In genomic region chr3:47159153-47159552, GRCh38 we compare ENCODE assay signal across 15 cellular contexts. TPM values are rescaled to one million over a fixed set of nuclear protein-coding genes. Genes with fewer than 3 reads are reported as not detected.
DNase-seq lines count a peak whose midpoint lies in the region; ATAC-seq and TF ChIP-seq lines count a peak whose summit lies in the region.
"Had no signal": no experiment of that assay in that cellular context is flagged by ENCODE, and none has a peak within 500 bp of the region (broad histone marks: within the 10 kb centered on the region; RNA-seq: fewer than 3 reads in every experiment).

No MANE protein-coding gene starts in this region.

- peaks cover 9% of the 10 kb centered on the region for H3K23me2 ChIP-seq in H9 (ENCODE audit: insufficient read length, low read depth, low read length, poor library complexity, severe bottlenecking)

- TF ChIP-seq CTCF in H9 (conservative IDR thresholded peaks at IDR 0.05) = no peak

- no peak overlapping the region for H3K18ac ChIP-seq in H9 (ENCODE audit: insufficient read length, low read depth, low read length)

- H3K4me3 Mint-ChIP-seq in CD4-positive, alpha-beta memory T cell = peak overlapping the region in 7 of 8 donors; percentile 17 to 68 (median 54)
- no peak overlapping the region for H3K4me3 Mint-ChIP-seq in H9
- no peak overlapping the region for H3K4me3 Mint-ChIP-seq in activated naive CD8-positive, alpha-beta T cell treated with anti-CD3 and anti-CD28 coated beads for 36 hours
- H3K4me3 Mint-ChIP-seq in naive thymus-derived CD8-positive, alpha-beta T cell = peak overlapping the region in 9 of 10 donors; percentile 31 to 77 (median 55)

- no peak for DNase-seq in CD4-positive, alpha-beta memory T cell
- DNase-seq in H9 (no peak), NCI-H1694 (lab: John Stamatoyannopoulos, UW) (no peak), SK-N-DZ (ENCODE audit: low spot score) (no peak), LoVo (ENCODE audit: low spot score) (no peak)
- DNase-seq in activated naive CD8-positive, alpha-beta T cell treated with anti-CD3 and anti-CD28 coated beads for 36 hours = no peak
- DNase-seq in naive thymus-derived CD8-positive, alpha-beta T cell = no peak
- DNase-seq: activated CD8-positive, alpha-beta memory T cell treated with anti-CD3 and anti-CD28 coated beads, Interleukin-2, amount 50 U/mL, for 4 hours; adrenal gland; AML-193; DMS153; NCI-H187 treated with DMSO at 0.1 percent for 48 hours; NCI-H524; PC-9; retina had no signal

- no peak overlapping the region for H4K8ac ChIP-seq in H9 (replicated peaks; ENCODE audit: insufficient read length, low read depth, low read length)

- no peaks in the 10 kb centered on the region for H3K27me3 ChIP-seq in CD4-positive, alpha-beta memory T cell (ENCODE audit: insufficient read depth, low read length)
- no peaks in the 10 kb centered on the region for H3K27me3 ChIP-seq in H9 (ENCODE audit: insufficient read depth, low read length)
- H3K27me3 ChIP-seq: adrenal gland had no signal

- H3K79me2 ChIP-seq in H9 (ENCODE audit: insufficient read depth, low read length) = peaks cover 61% of the 10 kb centered on the region

- H2AFZ ChIP-seq in H9 (ENCODE audit: low read length) = no peak overlapping the region
- H2AFZ ChIP-seq: PC-9 had no signal

- no peak overlapping the region for H3K4me2 ChIP-seq in H9 (ENCODE audit: insufficient read depth, insufficient read length, low read length)
- H3K4me2 ChIP-seq: PC-9 had no signal

- H4K20me1 ChIP-seq in H9 (ENCODE audit: control insufficient read depth, insufficient read depth, insufficient read length) = no peaks in the 10 kb centered on the region

- no peak overlapping the region for H2BK15ac ChIP-seq in H9 (ENCODE audit: low read depth, low read length)

- no peak overlapping the region for H2AK5ac ChIP-seq in H9 (ENCODE audit: insufficient read length, low read length)

- intact Hi-C loops in CD4-positive, alpha-beta memory T cell (cut with micrococcal nuclease) = no loop called here

- no peak overlapping the region for H3K14ac ChIP-seq in H9 (ENCODE audit: insufficient read depth, low read length)

- H3K79me1 ChIP-seq in H9 (ENCODE audit: insufficient read depth, low read depth, low read length, poor library complexity, severe bottlenecking) = peaks cover 9% of the 10 kb centered on the region

- no peak for ATAC-seq in naive thymus-derived CD8-positive, alpha-beta T cell

- CTCF ChIA-PET in CD4-positive, alpha-beta memory T cell (lab: Charles Lee; ENCODE audit: partially characterized antibody) = no interaction called here

- no peaks in the 10 kb centered on the region for H3K36me3 ChIP-seq in CD4-positive, alpha-beta memory T cell (ENCODE audit: insufficient read depth, low read length)
- H3K36me3 ChIP-seq: adrenal gland had no signal

- no peak overlapping the region for H3K27ac ChIP-seq in CD4-positive, alpha-beta memory T cell (ENCODE audit: low read depth, low read length)
- peak overlapping the region; percentile 57 for H3K27ac ChIP-seq in H9 (ENCODE audit: insufficient read length, low read depth, low read length)
- H3K27ac ChIP-seq: adrenal gland, PC-9 had no signal

- H2BK5ac ChIP-seq in H9 (ENCODE audit: insufficient read length, low read length) = no peak overlapping the region

- H3K36me3 Mint-ChIP-seq in CD4-positive, alpha-beta memory T cell = peaks cover 4 to 10% of the 10 kb centered on the region in 2 donors
- peaks cover 0 to 14% (median 7%) of the 10 kb centered on the region in 3 experiments; a peak in 6 of 7 replicates for H3K36me3 Mint-ChIP-seq in H9 (ENCODE audit: insufficient read depth in 1 of 3, low read depth in 3 of 3)
- peaks cover 37% of the 10 kb centered on the region for H3K36me3 Mint-ChIP-seq in activated naive CD8-positive, alpha-beta T cell treated with anti-CD3 and anti-CD28 coated beads for 36 hours
- H3K36me3 Mint-ChIP-seq in naive thymus-derived CD8-positive, alpha-beta T cell = peaks cover 3 to 9% (median 4%) of the 10 kb centered on the region in 3 donors

- no peak overlapping the region for H2BK20ac ChIP-seq in H9 (ENCODE audit: low read depth, low read length, poor library complexity, severe bottlenecking)

- no peak overlapping the region for H3K9ac ChIP-seq in H9 (ENCODE audit: extremely low read depth, insufficient read length, low read length)

- no peak overlapping the region for H2BK120ac ChIP-seq in H9 (ENCODE audit: low read depth, low read length, poor library complexity, severe bottlenecking)

- WGBS in H9 (ENCODE audit: extremely low coverage, insufficient read length, low lambda C conversion rate) = no CpG with 5 or more reads among the region's 1 CpG

- H4K91ac ChIP-seq in H9 (ENCODE audit: insufficient read length, low read depth, low read length) = no peak overlapping the region

- H3K4me3 ChIP-seq in CD4-positive, alpha-beta memory T cell (ENCODE audit: low read length in 2 of 2) = no peak overlapping the region
- H3K4me3 ChIP-seq: adrenal gland, PC-9 had no signal

- no peak overlapping the region for H2BK12ac ChIP-seq in H9 (ENCODE audit: insufficient read length, low read depth, low read length)

- H3K9me3 Mint-ChIP-seq in CD4-positive, alpha-beta memory T cell = no peaks in the 10 kb centered on the region
- H3K9me3 Mint-ChIP-seq in H9 = peaks cover 0 to 2% of the 10 kb centered on the region in 2 experiments; a peak in 2 of 5 replicates
- peaks cover 1% of the 10 kb centered on the region for H3K9me3 Mint-ChIP-seq in activated naive CD8-positive, alpha-beta T cell treated with anti-CD3 and anti-CD28 coated beads for 36 hours
- no peaks in the 10 kb centered on the region for H3K9me3 Mint-ChIP-seq in naive thymus-derived CD8-positive, alpha-beta T cell

- no peak overlapping the region for H3K56ac ChIP-seq in H9 (ENCODE audit: insufficient read length, low read depth, low read length)

- peaks cover 56 to 85% (median 69%) of the 10 kb centered on the region in 4 donors for H3K4me1 Mint-ChIP-seq in CD4-positive, alpha-beta memory T cell
- H3K4me1 Mint-ChIP-seq in H9 = peaks cover 41 to 42% of the 10 kb centered on the region in 2 experiments
- H3K4me1 Mint-ChIP-seq in activated naive CD8-positive, alpha-beta T cell treated with anti-CD3 and anti-CD28 coated beads for 36 hours = peaks cover 65% of the 10 kb centered on the region
- H3K4me1 Mint-ChIP-seq in naive thymus-derived CD8-positive, alpha-beta T cell = peaks cover 23 to 85% (median 72%) of the 10 kb centered on the region in 4 donors

- no peak overlapping the region for H3K4ac ChIP-seq in H9 (ENCODE audit: low read depth, low read length)

- H3K9me3 ChIP-seq in CD4-positive, alpha-beta memory T cell (ENCODE audit: control insufficient read depth in 1 of 2, low read length in 2 of 2) = no peaks in the 10 kb centered on the region
- H3K9me3 ChIP-seq in H9 (ENCODE audit: control insufficient read depth, low read depth, low read length) = no peaks in the 10 kb centered on the region
- H3K9me3 ChIP-seq: adrenal gland had no signal

- no peak overlapping the region for H3T11ph ChIP-seq in H9 (ENCODE audit: low read length)

- H4K5ac ChIP-seq in H9 (ENCODE audit: insufficient read length, low read depth, low read length) = no peak overlapping the region

- peak overlapping the region in 4 of 7 donors; percentile 5 to 83 (median 30) for H3K27ac Mint-ChIP-seq in CD4-positive, alpha-beta memory T cell
- H3K27ac Mint-ChIP-seq in H9 = peak overlapping the region in 1 of 3 experiments; percentile 32; a peak in 3 of 7 replicates
- H3K27ac Mint-ChIP-seq in activated naive CD8-positive, alpha-beta T cell treated with anti-CD3 and anti-CD28 coated beads for 36 hours = peak overlapping the region; percentile 7
- peak overlapping the region in 8 of 10 donors; percentile 0 to 68 (median 14) for H3K27ac Mint-ChIP-seq in naive thymus-derived CD8-positive, alpha-beta T cell

- H3K23ac ChIP-seq in H9 (ENCODE audit: insufficient read length, low read depth, low read length) = no peak overlapping the region

- H3K4me1 ChIP-seq in CD4-positive, alpha-beta memory T cell (ENCODE audit: insufficient read depth, low read length) = peaks cover 76% of the 10 kb centered on the region
- peaks cover 4% of the 10 kb centered on the region; the same call in 1 of the 2 replicates for H3K4me1 ChIP-seq in H9 (ENCODE audit: insufficient read depth, low read length)

- H3K27me3 Mint-ChIP-seq in CD4-positive, alpha-beta memory T cell = peaks cover 0 to 1% of the 10 kb centered on the region in 2 donors
- H3K27me3 Mint-ChIP-seq in H9 (ENCODE audit: low read depth) = no peaks in the 10 kb centered on the region
- no peaks in the 10 kb centered on the region for H3K27me3 Mint-ChIP-seq in activated naive CD8-positive, alpha-beta T cell treated with anti-CD3 and anti-CD28 coated beads for 36 hours
- peaks cover 0 to 2% (median 0%) of the 10 kb centered on the region in 5 donors for H3K27me3 Mint-ChIP-seq in naive thymus-derived CD8-positive, alpha-beta T cell

- POLR2A ChIA-PET in CD4-positive, alpha-beta memory T cell (lab: Charles Lee; ENCODE audit: partially characterized antibody) = no interaction called here
- POLR2A ChIA-PET in naive thymus-derived CD8-positive, alpha-beta T cell (lab: Charles Lee) = no interaction called here

RNA-seq across cellular contexts. Expression of gene SETD2, which starts 4.8 kb away (rescaled TPM):
- 10 to 100 TPM; 74.0 to 74.1 TPM for total RNA-seq in CD4-positive, alpha-beta memory T cell
- 10 to 100 TPM in 1 of 2 donors, 1 to 10 TPM in 1; 3.4 to 25.9 TPM for polyA plus RNA-seq in CD4-positive, alpha-beta memory T cell
- 57.4 and 60.8 TPM in 2 replicates for total RNA-seq in H9 (2021)
- total RNA-seq in activated naive CD8-positive, alpha-beta T cell treated with anti-CD3 and anti-CD28 coated beads for 36 hours = 10 to 100 TPM; 33.7 to 35.9 TPM
- 10 to 100 TPM; 77.2 to 85.0 TPM for total RNA-seq in naive thymus-derived CD8-positive, alpha-beta T cell
- polyA plus RNA-seq in naive thymus-derived CD8-positive, alpha-beta T cell = 10 to 100 TPM; 11.8 to 23.4 (median 14.3) TPM
- polyA plus RNA-seq in SK-N-DZ (2014; cell fraction: cytosol; rRNA removed) = 15.7 and 17.2 TPM in 2 replicates
- polyA plus RNA-seq in SK-N-DZ (2014; cell fraction: nucleus; rRNA removed) = 12.6 and 18.2 TPM in 2 replicates

Comparison
In these comparisons a context has a peak if more than half of its experiments do, and no peak if none do; other contexts are left out.
1. H3K4me3 Mint-ChIP-seq: peak in CD4-positive, alpha-beta memory T cell (7 of 8) and naive thymus-derived CD8-positive, alpha-beta T cell (9 of 10); none in H9 (0 of 2) and activated naive CD8-positive, alpha-beta T cell treated with anti-CD3 and anti-CD28 coated beads for 36 hours (single experiment).